In genomic region chrX:119565110-119565663, GRCh38 we compare ENCODE assay signal across 8 cellular contexts. TPM values are rescaled to one million over a fixed set of nuclear protein-coding genes. Genes with fewer than 3 reads are reported as not detected.
DNase-seq lines count a peak whose midpoint lies in the region; ATAC-seq and TF ChIP-seq lines count a peak whose summit lies in the region.

STEEP1 (minus strand) TSS chrX:119565409; CDS start chrX:119565355, 54 bp downstream.

- no peak for TF ChIP-seq CTCF in suprapubic skin (IDR thresholded peaks at IDR 0.05)

- no peak for TF ChIP-seq EP300 in suprapubic skin (IDR thresholded peaks at IDR 0.05)

- H3K4me3 ChIP-seq in suprapubic skin = peak within 1 kb of the TSS; percentile 57

- no peaks in the 10 kb centered on the region for H3K9me3 ChIP-seq in suprapubic skin

- H3K4me1 ChIP-seq in suprapubic skin = peaks cover 6% of the 10 kb centered on the region

- no peak for TF ChIP-seq POLR2A in suprapubic skin (IDR thresholded peaks at IDR 0.05)

- no peaks in the 10 kb centered on the region for H3K36me3 ChIP-seq in suprapubic skin

- 20% methylated on average over 16 of the region's 26 CpGs for WGBS in suprapubic skin

- peak within 1 kb of the TSS; percentile 71 for H3K27ac ChIP-seq in suprapubic skin

- ATAC-seq in HG02588 (IDR thresholded peaks at IDR 0.05; ENCODE audit: unreplicated experiment) = peak; percentile 94
- peak; percentile 99 for ATAC-seq in SK-N-SH treated with all-trans-retinoic acid at 6 μM for 48 hours

- DNase-seq in GM03348 (ENCODE audit: low spot score) (peak; percentile 86), NCI-H1092 treated with DMSO at 0.1 percent for 48 hours (lab: John Stamatoyannopoulos, UW) (peak; percentile 93), glomerular endothelial cell (ENCODE audit: extremely low read depth, low read depth, low spot score) (peak; percentile 64), occipital lobe (lab: John Stamatoyannopoulos, UW) (peak; percentile 69), suprapubic skin (ENCODE audit: low spot score in 2 of 2) (peak; percentile 89 to 94)
- DNase-seq in activated naive CD4-positive, alpha-beta T cell treated with anti-CD3 and anti-CD28 coated beads, Interleukin-2, amount 50 U/mL, for 16 hours = peak; percentile 84

- H3K27me3 ChIP-seq in suprapubic skin = no peaks in the 10 kb centered on the region

TF ChIP-seq in SK-N-SH treated with all-trans-retinoic acid at 6 μM for 48 hours, 23 proteins besides CTCF, POLR2A, EP300 and RAD21:
- TF ChIP-seq, protein P1, sequence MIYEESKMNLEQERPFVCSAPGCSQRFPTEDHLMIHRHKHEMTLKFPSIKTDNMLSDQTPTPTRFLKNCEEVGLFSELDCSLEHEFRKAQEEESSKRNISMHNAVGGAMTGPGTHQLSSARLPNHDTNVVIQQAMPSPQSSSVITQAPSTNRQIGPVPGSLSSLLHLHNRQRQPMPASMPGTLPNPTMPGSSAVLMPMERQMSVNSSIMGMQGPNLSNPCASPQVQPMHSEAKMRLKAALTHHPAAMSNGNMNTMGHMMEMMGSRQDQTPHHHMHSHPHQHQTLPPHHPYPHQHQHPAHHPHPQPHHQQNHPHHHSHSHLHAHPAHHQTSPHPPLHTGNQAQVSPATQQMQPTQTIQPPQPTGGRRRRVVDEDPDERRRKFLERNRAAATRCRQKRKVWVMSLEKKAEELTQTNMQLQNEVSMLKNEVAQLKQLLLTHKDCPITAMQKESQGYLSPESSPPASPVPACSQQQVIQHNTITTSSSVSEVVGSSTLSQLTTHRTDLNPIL (CRISPR knock-in tag; IDR thresholded peaks at IDR 0.05; ENCODE audit: low read depth) = no peak
- TF ChIP-seq CSDC2 (CRISPR knock-in tag; IDR thresholded peaks at IDR 0.05) (0 out of 2 replicates have a peak, but pooled peaks have one; percentile 56), ZNF565 (CRISPR knock-in tag; conservative IDR thresholded peaks at IDR 0.05; ENCODE audit: low read depth) (no peak), ZFP3 (CRISPR knock-in tag; IDR thresholded peaks at IDR 0.05) (no peak; the same call in 1 of the 2 replicates), TCF4 (CRISPR knock-in tag; IDR thresholded peaks at IDR 0.05; ENCODE audit: borderline replicate concordance) (no peak), OSR1 (CRISPR knock-in tag; IDR thresholded peaks at IDR 0.05) (no peak), RARB (CRISPR knock-in tag; IDR thresholded peaks at IDR 0.05) (no peak), TOX (CRISPR knock-in tag; IDR thresholded peaks at IDR 0.05; ENCODE audit: borderline replicate concordance) (no peak), ZC3H10 (CRISPR knock-in tag; IDR thresholded peaks at IDR 0.05) (no peak)
TF ChIP-seq in SK-N-SH treated with all-trans-retinoic acid at 6 μM for 48 hours: peak in this region for 1.

RNA-seq across cellular contexts. Expression of gene STEEP1, which starts in this region (rescaled TPM):
- total RNA-seq in glomerular endothelial cell (24.2 and 29.6 TPM in 2 replicates), occipital lobe (28.1 TPM), suprapubic skin (10 to 100 TPM; 26.6 to 45.6 (median 33.6) TPM)

Comparison
In these comparisons a context has a peak if more than half of its experiments do, and no peak if none do; other contexts are left out.
1. Peak in every context shown above with its lines: DNase-seq, ATAC-seq, H3K4me3 ChIP-seq and H3K27ac ChIP-seq.